In the genomic region with DNA sequence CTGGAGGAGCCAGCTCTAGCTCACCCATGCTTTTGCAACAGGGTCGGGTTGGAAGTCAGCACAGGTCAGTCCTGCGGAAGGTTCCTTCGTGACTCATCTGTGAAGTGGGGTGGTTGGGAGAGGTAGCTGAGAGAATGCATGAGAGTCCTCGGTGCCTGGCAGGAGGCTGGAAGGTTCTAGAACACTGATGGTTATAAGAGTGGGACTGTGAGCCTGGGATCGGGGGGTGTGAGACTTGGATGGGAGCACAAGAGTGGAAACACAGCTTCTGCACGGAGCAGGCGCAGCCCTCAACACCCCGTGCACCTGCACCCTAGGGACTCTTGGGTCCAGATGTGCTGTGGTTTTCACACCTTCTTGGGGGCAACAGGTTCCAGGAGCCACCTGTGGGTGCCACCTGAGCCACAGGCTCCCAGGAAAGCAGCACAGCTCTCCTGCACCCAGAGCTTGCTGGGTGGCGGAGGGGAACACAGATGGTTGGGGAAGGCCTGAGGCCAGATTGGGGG, we compare ENCODE assay signal across 12 cellular contexts. TPM values are rescaled to one million over a fixed set of nuclear protein-coding genes. Genes with fewer than 3 reads are reported as not detected.
DNase-seq lines count a peak whose midpoint lies in the region; ATAC-seq and TF ChIP-seq lines count a peak whose summit lies in the region.
"Had no signal": no experiment of that assay in that cellular context is flagged by ENCODE, and none has a peak within 500 bp of the region (broad histone marks: within the 10 kb centered on the region; RNA-seq: fewer than 3 reads in every experiment).

No MANE protein-coding gene starts in this region.

- no peaks in the 10 kb centered on the region for H3K36me3 ChIP-seq in left ventricle myocardium inferior
- H3K36me3 ChIP-seq: thoracic aorta had no signal

- TF ChIP-seq CTCF in GM10266 (IDR thresholded peaks at IDR 0.05; ENCODE audit: control insufficient read depth, insufficient read depth, low read depth, missing control alignments) (no peak), coronary artery (IDR thresholded peaks at IDR 0.05) (no peak), left ventricle myocardium inferior (IDR thresholded peaks at IDR 0.05; ENCODE audit: borderline replicate concordance) (no peak)

- intact Hi-C loops in left ventricle myocardium inferior (cut with micrococcal nuclease) = no loop called here

- no peak overlapping the region for H3K27ac ChIP-seq in coronary artery
- H3K27ac ChIP-seq in left ventricle myocardium inferior (replicated peaks) = no peak overlapping the region
- H3K27ac ChIP-seq: thoracic aorta had no signal

- peak; percentile 38 for ATAC-seq in HG02588 (IDR thresholded peaks at IDR 0.05; ENCODE audit: unreplicated experiment)
- ATAC-seq in naive thymus-derived CD8-positive, alpha-beta T cell = no peak

- POLR2A ChIA-PET in naive thymus-derived CD8-positive, alpha-beta T cell (lab: Charles Lee) = interaction anchor here (0.7 to 12.8 kb wide), 13 partner anchors 12 to 741 kb away, joined by 3 to 167 read pairs (median 6); partner anchors contain the start of gene IL21R

- H3K9me3 ChIP-seq in left ventricle myocardium inferior (replicated peaks) = no peaks in the 10 kb centered on the region
- H3K9me3 ChIP-seq: thoracic aorta had no signal

- peaks cover 15% of the 10 kb centered on the region for H3K4me1 ChIP-seq in left ventricle myocardium inferior

- H3K4me3 ChIP-seq in coronary artery = no peak overlapping the region
- H3K4me3 ChIP-seq in left ventricle myocardium inferior = no peak overlapping the region
- H3K4me3 ChIP-seq: thoracic aorta had no signal

- H3K27ac Mint-ChIP-seq in T-helper 1 cell treated with Interleukin-12 subunit alpha and Interleukin-12 subunit beta and Interleukin-4 antibody, amounts not matched to agents 30 μg/mL and 1 μg/mL, for 36 hours = peak overlapping the region; percentile 80
- H3K27ac Mint-ChIP-seq in naive thymus-derived CD8-positive, alpha-beta T cell = peak overlapping the region; percentile 60 to 98 (median 89)

- H3K4me1 Mint-ChIP-seq in T-helper 1 cell treated with Interleukin-12 subunit alpha and Interleukin-12 subunit beta and Interleukin-4 antibody, amounts not matched to agents 30 μg/mL and 1 μg/mL, for 36 hours (ENCODE audit: low read depth) = peaks cover 60% of the 10 kb centered on the region
- peaks cover 50 to 95% (median 89%) of the 10 kb centered on the region in 4 donors for H3K4me1 Mint-ChIP-seq in naive thymus-derived CD8-positive, alpha-beta T cell

- H3K27me3 ChIP-seq in left ventricle myocardium inferior (ENCODE audit: low read depth) = peaks cover 62% of the 10 kb centered on the region

- DNase-seq in NCI-H2171 treated with DMSO at 0.1 percent for 48 hours (lab: John Stamatoyannopoulos, UW) (peak; percentile 25), NCI-H2171 (lab: John Stamatoyannopoulos, UW) (no peak), GM10266 (ENCODE audit: extremely low spot score) (no peak), coronary artery (ENCODE audit: low spot score) (no peak), left ventricle myocardium inferior (no peak)
- peak in 1 of 10 donors; percentile 26 for DNase-seq in naive thymus-derived CD8-positive, alpha-beta T cell
- DNase-seq: 8988T, head of caudate nucleus, NCI-H526 treated with DMSO at 0.1 percent for 48 hours had no signal

- H3K4me3 Mint-ChIP-seq in T-helper 1 cell treated with Interleukin-12 subunit alpha and Interleukin-12 subunit beta and Interleukin-4 antibody, amounts not matched to agents 30 μg/mL and 1 μg/mL, for 36 hours = peak overlapping the region; percentile 19
- H3K4me3 Mint-ChIP-seq in naive thymus-derived CD8-positive, alpha-beta T cell = peak overlapping the region in 9 of 10 donors; percentile 15 to 77 (median 56)

- peaks cover 18% of the 10 kb centered on the region for H3K9me3 Mint-ChIP-seq in T-helper 1 cell treated with Interleukin-12 subunit alpha and Interleukin-12 subunit beta and Interleukin-4 antibody, amounts not matched to agents 30 μg/mL and 1 μg/mL, for 36 hours
- peaks cover 0 to 2% (median 0%) of the 10 kb centered on the region in 9 donors for H3K9me3 Mint-ChIP-seq in naive thymus-derived CD8-positive, alpha-beta T cell

- no peaks in the 10 kb centered on the region for H3K27me3 Mint-ChIP-seq in T-helper 1 cell treated with Interleukin-12 subunit alpha and Interleukin-12 subunit beta and Interleukin-4 antibody, amounts not matched to agents 30 μg/mL and 1 μg/mL, for 36 hours (ENCODE audit: low read depth)
- no peaks in the 10 kb centered on the region for H3K27me3 Mint-ChIP-seq in naive thymus-derived CD8-positive, alpha-beta T cell

- peaks cover 59% of the 10 kb centered on the region for H3K36me3 Mint-ChIP-seq in T-helper 1 cell treated with Interleukin-12 subunit alpha and Interleukin-12 subunit beta and Interleukin-4 antibody, amounts not matched to agents 30 μg/mL and 1 μg/mL, for 36 hours (ENCODE audit: low read depth)
- peaks cover 5 to 23% (median 18%) of the 10 kb centered on the region in 3 donors for H3K36me3 Mint-ChIP-seq in naive thymus-derived CD8-positive, alpha-beta T cell

RNA-seq across cellular contexts. Expression of gene IL21R, which starts 48.9 kb away (rescaled TPM):
- 10 to 100 TPM; 29.3 to 29.4 TPM for total RNA-seq in naive thymus-derived CD8-positive, alpha-beta T cell
- 10 to 100 TPM; 26.5 to 47.1 (median 33.9) TPM for polyA plus RNA-seq in naive thymus-derived CD8-positive, alpha-beta T cell
- total RNA-seq in left ventricle myocardium inferior = 0.05 TPM

Comparison
In these comparisons a context has a peak if more than half of its experiments do, and no peak if none do; other contexts are left out.
1. RNA of gene IL21R, which starts 48.9 kb away (total RNA-seq): 29.3 to 29.4 TPM in naive thymus-derived CD8-positive, alpha-beta T cell; 0.05 TPM in left ventricle myocardium inferior (single experiment); every median in the first group is over 10 times any median in the second.